15 cellular contexts compared by ENCODE assay signal in the genomic region with DNA sequence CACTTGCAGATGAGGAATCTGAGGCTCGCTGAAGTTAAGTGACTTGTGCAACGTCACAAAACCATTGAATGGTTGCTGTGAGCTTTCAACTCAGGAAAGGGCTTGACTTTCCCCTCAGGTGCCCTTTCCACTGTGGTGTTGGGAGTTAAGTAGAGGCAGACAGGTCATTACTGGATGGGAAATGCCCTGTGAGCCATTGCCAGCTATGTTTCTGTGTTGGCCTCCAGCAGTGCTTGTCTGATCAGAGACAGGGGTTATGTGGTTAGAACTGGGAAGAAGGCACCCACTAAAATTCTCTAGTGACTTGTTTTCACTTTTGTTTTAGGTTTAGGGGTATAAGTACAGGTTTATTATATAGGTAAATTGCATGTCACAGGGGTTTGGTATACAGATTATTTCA.
A peak's percentile ranks its signal among the peaks of the same experiment; 100 is the strongest.
DNase-seq lines count a peak whose midpoint lies in the region; ATAC-seq and TF ChIP-seq lines count a peak whose summit lies in the region.
"Had no signal": no experiment of that assay in that cellular context is flagged by ENCODE, and none has a peak within 500 bp of the region (broad histone marks: within the 10 kb centered on the region; RNA-seq: fewer than 3 reads in every experiment).

No MANE protein-coding gene starts in this region.

- no peak overlapping the region for H3K4me3 ChIP-seq in mammary epithelial cell (replicated peaks in 1 of 3; ENCODE audit: insufficient read depth in 1 of 3, low read depth in 2 of 3, low read length in 3 of 3)
- H3K4me3 ChIP-seq in A673 (ENCODE audit: low read depth, low read length, poor library complexity, severe bottlenecking): no peak overlapping the region
- H3K4me3 ChIP-seq: hepatocyte, K562, vagina had no signal

- WGBS in mammary epithelial cell (ENCODE audit: low coverage, missing lambda C conversion rate): 0% methylated on average over 2 of the region's 2 CpGs

- DNase-seq in mammary epithelial cell: peak; percentile 65
- no peak for DNase-seq in NCI-H1694 (lab: John Stamatoyannopoulos, UW)
- DNase-seq in caudate nucleus (lab: John Stamatoyannopoulos, UW): no peak
- DNase-seq in NOMO-1 (lab: John Stamatoyannopoulos, UW; ENCODE audit: unreplicated experiment in 2 of 2): no peak
- no peak for DNase-seq in A673 (ENCODE audit: low spot score)
- DNase-seq: activated gamma-delta T cell treated with Interleukin-2 at 50 U/mL for 16 hours, dermis blood vessel endothelial cell, SHP77 had no signal

- dilution Hi-C loops in mammary epithelial cell (cut with HindIII; ENCODE audit: low sequenced_read_pairs): no loop called here

- no peaks in the 10 kb centered on the region for H3K79me2 ChIP-seq in mammary epithelial cell (ENCODE audit: insufficient read depth, low read length)
- H3K79me2 ChIP-seq: hepatocyte had no signal

- H3K9me3 ChIP-seq in mammary epithelial cell (replicated peaks; ENCODE audit: insufficient read depth, low read length): no peaks in the 10 kb centered on the region
- H3K9me3 ChIP-seq in A673 (ENCODE audit: low read depth, low read length, poor library complexity, severe bottlenecking): peaks cover 15% of the 10 kb centered on the region
- H3K9me3 ChIP-seq: vagina had no signal

- ATAC-seq in GM18502 (IDR thresholded peaks at IDR 0.05; ENCODE audit: poor library complexity, unreplicated experiment) (peak; percentile 68), GM19468 (IDR thresholded peaks at IDR 0.05; ENCODE audit: extremely low read depth, unreplicated experiment) (peak; percentile 47), HG03097 (IDR thresholded peaks at IDR 0.05; ENCODE audit: low FRiP score, unreplicated experiment) (peak; percentile 57)
- ATAC-seq: K562 had no signal

- H3K4me1 ChIP-seq in mammary epithelial cell (ENCODE audit: insufficient read depth, low read length) (peaks cover 17% of the 10 kb centered on the region), A673 (ENCODE audit: insufficient read depth, low read length, poor library complexity, severe bottlenecking) (peaks cover 16% of the 10 kb centered on the region)
- H3K4me1 ChIP-seq: vagina had no signal

- no peaks in the 10 kb centered on the region for H4K20me1 ChIP-seq in mammary epithelial cell (ENCODE audit: insufficient read depth, low read length)

- POLR2A ChIA-PET in A673 (lab: Charles Lee; ENCODE audit: low non-redundant PET): interaction anchor here (0.6 kb wide), 1 partner anchor 921 kb away, joined by 3 read pairs; no protein-coding TSS in a partner anchor

- H3K27me3 ChIP-seq in mammary epithelial cell (ENCODE audit: insufficient read depth, low read length) (no peaks in the 10 kb centered on the region), A673 (replicated peaks; ENCODE audit: insufficient read depth, low read depth, low read length, poor library complexity) (no peaks in the 10 kb centered on the region)
- H3K27me3 ChIP-seq: hepatocyte, vagina had no signal

- no peak overlapping the region for H3K9ac ChIP-seq in mammary epithelial cell (ENCODE audit: insufficient read depth, low read length)

- CTCF ChIA-PET in mammary epithelial cell (lab: Charles Lee; ENCODE audit: low non-redundant PET) (no interaction called here), A673 (lab: Charles Lee) (no interaction called here)

- BruUV-seq in mammary epithelial cell (replicated peaks; lab: Mats Ljungman, UMichigan): no TSS peak
- BruUV-seq in A673 (replicated peaks; lab: Mats Ljungman, UMichigan): no TSS peak

- no peak for TF ChIP-seq CTCF in mammary epithelial cell (conservative IDR thresholded peaks at IDR 0.05 in 1 of 2, IDR thresholded peaks at IDR 0.05 in 1 of 2; ENCODE audit: extremely low read depth in 1 of 2, insufficient read depth in 1 of 2, low read depth in 1 of 2, low read length in 2 of 2)
- no peak for TF ChIP-seq CTCF in A673 (conservative IDR thresholded peaks at IDR 0.05; ENCODE audit: low read depth, low read length)

- H3K36me3 ChIP-seq in mammary epithelial cell (ENCODE audit: insufficient read depth, low read length) (no peaks in the 10 kb centered on the region), A673 (ENCODE audit: insufficient read depth, low read length, poor library complexity, severe bottlenecking) (no peaks in the 10 kb centered on the region)
- H3K36me3 ChIP-seq: vagina had no signal

- H2AFZ ChIP-seq in mammary epithelial cell (ENCODE audit: low read depth, low read length): no peak overlapping the region
- H2AFZ ChIP-seq: hepatocyte had no signal

- in situ Hi-C loops in mammary epithelial cell (cut with MboI; ENCODE audit: low sequenced_read_pairs in 2 of 2): no loop called here

- no peak overlapping the region for H3K4me2 ChIP-seq in mammary epithelial cell (ENCODE audit: insufficient read depth, low read depth, low read length)
- H3K4me2 ChIP-seq: hepatocyte had no signal

- H3K27ac ChIP-seq in mammary epithelial cell (ENCODE audit: insufficient read depth, low read depth, low read length) (no peak overlapping the region), caudate nucleus (ENCODE audit: low read depth, low read length) (no peak overlapping the region), A673 (ENCODE audit: low read depth, low read length, poor library complexity, severe bottlenecking) (no peak overlapping the region)
- H3K27ac ChIP-seq: VCaP had no signal

- intact Hi-C loops in mammary epithelial cell (cut with micrococcal nuclease) (loop anchor here (5.0 kb wide), 1 partner anchor 706 kb away; no protein-coding TSS in a partner anchor), A673 (cut with micrococcal nuclease; ENCODE audit: unreplicated experiment) (no loop called here)
